Comparison of ENCODE assay signal across 8 cellular contexts in the genomic region with DNA sequence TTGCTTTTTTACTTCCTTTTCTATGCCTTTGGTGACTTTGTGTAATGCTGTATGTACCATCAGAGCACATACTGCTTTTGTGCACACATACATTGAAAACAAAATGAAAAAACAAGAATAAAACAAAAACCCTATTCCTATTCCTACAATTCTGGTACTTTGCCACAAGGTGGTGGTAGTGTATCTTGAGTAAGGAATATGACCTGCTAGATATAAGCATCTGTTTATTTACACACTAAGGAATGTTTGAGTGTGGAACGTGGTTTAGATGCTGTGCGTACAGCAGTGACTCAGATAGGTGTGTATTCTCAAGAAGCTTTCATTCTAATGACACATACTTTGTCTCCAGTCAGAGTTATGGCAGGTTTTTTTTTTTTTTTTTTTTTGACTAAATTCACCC.
DNase-seq lines count a peak whose midpoint lies in the region; ATAC-seq, FAIRE-seq and TF ChIP-seq lines count a peak whose summit lies in the region.

No MANE protein-coding gene starts in this region.

- H3K27ac Mint-ChIP-seq in activated CD8-positive, alpha-beta T cell treated with anti-CD3 and anti-CD28 coated beads for 36 hours: no peak overlapping the region
- no peak overlapping the region for H3K27ac Mint-ChIP-seq in activated CD8-positive, alpha-beta T cell treated with anti-CD3 and anti-CD28 coated beads, Interleukin-2, amount 10 ng/mL, durations not matched to agents 7 days and 5 days

- H3K9ac ChIP-seq in H1 (replicated peaks in 1 of 4; ENCODE audit: extremely low read depth in 1 of 4, low read depth in 3 of 4, low read length in 3 of 4): no peak overlapping the region

- peak; percentile 16 for DNase-seq in activated CD8-positive, alpha-beta T cell treated with anti-CD3 and anti-CD28 coated beads for 36 hours
- no peak for DNase-seq in activated CD8-positive, alpha-beta T cell treated with anti-CD3 and anti-CD28 coated beads, Interleukin-2, amount 10 ng/mL, durations not matched to agents 7 days and 5 days
- DNase-seq in NCI-H226: peak; percentile 61
- DNase-seq in H1 (ENCODE audit: low read depth in 1 of 2, low spot score in 2 of 2): no peak
- DNase-seq in small intestine: peak; percentile 74
- DNase-seq in pons (ENCODE audit: low spot score): no peak
- no peak for DNase-seq in NCI-H1105 (lab: John Stamatoyannopoulos, UW)

- H3K9me3 Mint-ChIP-seq in activated CD8-positive, alpha-beta T cell treated with anti-CD3 and anti-CD28 coated beads for 36 hours: peaks cover 2% of the 10 kb centered on the region
- no peaks in the 10 kb centered on the region for H3K9me3 Mint-ChIP-seq in activated CD8-positive, alpha-beta T cell treated with anti-CD3 and anti-CD28 coated beads, Interleukin-2, amount 10 ng/mL, durations not matched to agents 7 days and 5 days (ENCODE audit: insufficient read depth)

- no peak for TF ChIP-seq POLR2A in H1 (IDR thresholded peaks at IDR 0.05; ENCODE audit: control extremely low read depth in 1 of 2, low read depth in 2 of 2, low read length in 2 of 2)

- no peak overlapping the region for H4K91ac ChIP-seq in H1 (replicated peaks; ENCODE audit: insufficient read length, low read length)

- no peak overlapping the region for H2AFZ ChIP-seq in H1 (ENCODE audit: low read length)

- no peak overlapping the region for H2BK15ac ChIP-seq in H1 (ENCODE audit: low read length)

- no peaks in the 10 kb centered on the region for H3K27me3 Mint-ChIP-seq in activated CD8-positive, alpha-beta T cell treated with anti-CD3 and anti-CD28 coated beads for 36 hours
- no peaks in the 10 kb centered on the region for H3K27me3 Mint-ChIP-seq in activated CD8-positive, alpha-beta T cell treated with anti-CD3 and anti-CD28 coated beads, Interleukin-2, amount 10 ng/mL, durations not matched to agents 7 days and 5 days (ENCODE audit: low read depth)

- ATAC-seq in activated CD8-positive, alpha-beta T cell treated with anti-CD3 and anti-CD28 coated beads for 36 hours: peak; percentile 87
- ATAC-seq in activated CD8-positive, alpha-beta T cell treated with anti-CD3 and anti-CD28 coated beads, Interleukin-2, amount 10 ng/mL, durations not matched to agents 7 days and 5 days: no peak
- no peak for ATAC-seq in HG03039 (IDR thresholded peaks at IDR 0.05; ENCODE audit: unreplicated experiment)

- no peaks in the 10 kb centered on the region for H3K36me3 Mint-ChIP-seq in activated CD8-positive, alpha-beta T cell treated with anti-CD3 and anti-CD28 coated beads for 36 hours (ENCODE audit: low read depth)
- no peaks in the 10 kb centered on the region for H3K36me3 Mint-ChIP-seq in activated CD8-positive, alpha-beta T cell treated with anti-CD3 and anti-CD28 coated beads, Interleukin-2, amount 10 ng/mL, durations not matched to agents 7 days and 5 days (ENCODE audit: low read depth)

- H3K79me2 ChIP-seq in H1 (ENCODE audit: control insufficient read depth in 1 of 2, insufficient read depth in 2 of 2, low read length in 2 of 2): no peaks in the 10 kb centered on the region

- no peaks in the 10 kb centered on the region for H3K79me1 ChIP-seq in H1 (ENCODE audit: low read depth, low read length)

- no peak overlapping the region for H3K23ac ChIP-seq in H1 (ENCODE audit: insufficient read length)

- intact Hi-C loops in activated CD8-positive, alpha-beta T cell treated with anti-CD3 and anti-CD28 coated beads for 36 hours (cut with micrococcal nuclease): loop anchor here (2.0 to 5.0 kb wide), 2 partner anchors 63 to 897 kb away; a partner anchor contains a TSS

- no peak overlapping the region for H3K4ac ChIP-seq in H1 (replicated peaks; ENCODE audit: insufficient read length, low read depth, low read length)

- H3K4me2 ChIP-seq in H1 (ENCODE audit: insufficient read depth in 1 of 2, low read depth in 2 of 2, low read length in 2 of 2): no peak overlapping the region

- no peak overlapping the region for H3K56ac ChIP-seq in H1 (replicated peaks; ENCODE audit: insufficient read length, low read depth, low read length)

- H3K4me1 Mint-ChIP-seq in activated CD8-positive, alpha-beta T cell treated with anti-CD3 and anti-CD28 coated beads for 36 hours (ENCODE audit: low read depth): peaks cover 3% of the 10 kb centered on the region
- no peaks in the 10 kb centered on the region for H3K4me1 Mint-ChIP-seq in activated CD8-positive, alpha-beta T cell treated with anti-CD3 and anti-CD28 coated beads, Interleukin-2, amount 10 ng/mL, durations not matched to agents 7 days and 5 days (ENCODE audit: low read depth)

- no peaks in the 10 kb centered on the region for H3K36me3 ChIP-seq in H1 (ENCODE audit: control insufficient read depth in 2 of 4, insufficient read depth in 4 of 4, low read length in 3 of 4)
- H3K36me3 ChIP-seq in small intestine (ENCODE audit: control insufficient read depth in 2 of 2, insufficient read depth in 2 of 2, low read length in 2 of 2): no peaks in the 10 kb centered on the region

- H2BK12ac ChIP-seq in H1 (ENCODE audit: low read depth, low read length): no peak overlapping the region

- H3K4me3 ChIP-seq in H1 (ENCODE audit: extremely low read depth in 1 of 4, insufficient read depth in 2 of 4, low read depth in 3 of 4, low read length in 4 of 4): no peak overlapping the region
- no peak overlapping the region for H3K4me3 ChIP-seq in small intestine (ENCODE audit: low read depth in 1 of 2, low read length in 2 of 2)

- no peak overlapping the region for H2BK5ac ChIP-seq in H1 (ENCODE audit: low read depth, low read length)

- H4K8ac ChIP-seq in H1 (ENCODE audit: extremely low read depth, insufficient read depth, low read length): no peak overlapping the region

- H3K9me3 ChIP-seq in H1 (ENCODE audit: insufficient read depth in 2 of 2, low read depth in 1 of 2, low read length in 1 of 2) (no peaks in the 10 kb centered on the region), small intestine (ENCODE audit: control insufficient read depth, low read depth) (no peaks in the 10 kb centered on the region)

- POLR2A ChIA-PET in activated CD8-positive, alpha-beta T cell treated with anti-CD3 and anti-CD28 coated beads for 36 hours (lab: Charles Lee): interaction anchor here (1.6 kb wide), 1 partner anchor 65 kb away, joined by 5 read pairs; no protein-coding TSS in a partner anchor
- POLR2A ChIA-PET in activated CD8-positive, alpha-beta T cell treated with anti-CD3 and anti-CD28 coated beads, Interleukin-2, amount 10 ng/mL, durations not matched to agents 7 days and 5 days (lab: Charles Lee): no interaction called here
- POLR2A ChIA-PET in H1 (lab: Charles Lee; ENCODE audit: partially characterized antibody): no interaction called here

- H2BK20ac ChIP-seq in H1 (ENCODE audit: low read length): no peak overlapping the region

- H3K4me1 ChIP-seq in H1 (replicated peaks in 1 of 4; ENCODE audit: control insufficient read depth in 3 of 4, insufficient read depth in 4 of 4, low read length in 3 of 4) (peaks cover 0 to 3% (median 0%) of the 10 kb centered on the region in 4 experiments; a peak in 1 of 7 replicates), small intestine (ENCODE audit: control insufficient read depth in 2 of 2, insufficient read depth in 1 of 2, low read depth in 1 of 2, low read length in 1 of 2) (no peaks in the 10 kb centered on the region)

- H3K27me3 ChIP-seq in H1 (replicated peaks in 1 of 4; ENCODE audit: control insufficient read depth in 3 of 4, extremely low read depth in 1 of 4, insufficient read depth in 3 of 4, low read length in 3 of 4) (no peaks in the 10 kb centered on the region), small intestine (ENCODE audit: control insufficient read depth in 2 of 2, insufficient read depth in 2 of 2, low read length in 2 of 2) (no peaks in the 10 kb centered on the region)

- H4K5ac ChIP-seq in H1 (ENCODE audit: insufficient read length, low read depth, low read length): no peak overlapping the region

- TF ChIP-seq CTCF in activated CD8-positive, alpha-beta T cell treated with anti-CD3 and anti-CD28 coated beads for 36 hours (IDR thresholded peaks at IDR 0.05): peak; percentile 69
- TF ChIP-seq CTCF in H1 (IDR thresholded peaks at IDR 0.05; ENCODE audit: control extremely low read depth in 1 of 3, insufficient read depth in 1 of 3, low read depth in 1 of 3, low read length in 3 of 3): peak in 2 of 3 experiments; percentile 33 to 64; a peak in 2 of 4 replicates

- H3K27ac ChIP-seq in H1 (ENCODE audit: low read depth, low read length) (no peak overlapping the region), small intestine (ENCODE audit: low read depth in 1 of 2, low read length in 1 of 2) (no peak overlapping the region)

- no peaks in the 10 kb centered on the region for H3K23me2 ChIP-seq in H1 (ENCODE audit: low read depth, low read length)

- TF ChIP-seq EP300 in H1 (IDR thresholded peaks at IDR 0.05; ENCODE audit: borderline replicate concordance in 1 of 2, low read depth in 2 of 2, low read length in 2 of 2): no peak

- no peak overlapping the region for H3K4me3 Mint-ChIP-seq in activated CD8-positive, alpha-beta T cell treated with anti-CD3 and anti-CD28 coated beads for 36 hours
- H3K4me3 Mint-ChIP-seq in activated CD8-positive, alpha-beta T cell treated with anti-CD3 and anti-CD28 coated beads, Interleukin-2, amount 10 ng/mL, durations not matched to agents 7 days and 5 days: no peak overlapping the region

- H4K20me1 ChIP-seq in H1 (replicated peaks in 1 of 2; ENCODE audit: control insufficient read depth in 1 of 2, insufficient read depth in 2 of 2, low read length in 2 of 2): peaks cover 0 to 2% of the 10 kb centered on the region in 2 experiments

- H2AK5ac ChIP-seq in H1 (ENCODE audit: low read depth, low read length): no peak overlapping the region

- H3K18ac ChIP-seq in H1 (ENCODE audit: extremely low read depth, low read length): no peak overlapping the region

- H3K14ac ChIP-seq in H1 (ENCODE audit: insufficient read length): no peak overlapping the region

- CTCF ChIA-PET in activated CD8-positive, alpha-beta T cell treated with anti-CD3 and anti-CD28 coated beads for 36 hours (lab: Charles Lee): interaction anchor here (0.7 to 2.1 kb wide), 9 partner anchors 9 to 1821 kb away, joined by 3 to 19 read pairs (median 4); no protein-coding TSS in a partner anchor
- CTCF ChIA-PET in activated CD8-positive, alpha-beta T cell treated with anti-CD3 and anti-CD28 coated beads, Interleukin-2, amount 10 ng/mL, durations not matched to agents 7 days and 5 days (lab: Charles Lee): interaction anchor here (0.9 to 2.6 kb wide), 8 partner anchors 9 to 896 kb away, joined by 3 to 22 read pairs (median 4); a partner anchor contains a TSS
- CTCF ChIA-PET in H1 (lab: Charles Lee; ENCODE audit: partially characterized antibody): interaction anchor here (0.6 to 2.5 kb wide), 35 partner anchors 8 to 1400 kb away, joined by 3 to 20 read pairs (median 3); no protein-coding TSS in a partner anchor

- peak; percentile 69 for FAIRE-seq in H1 (lab: Jason Lieb, UNC)
- FAIRE-seq in small intestine (lab: Jason Lieb, UNC): no peak

- H2BK120ac ChIP-seq in H1 (replicated peaks; ENCODE audit: low read depth, low read length): no peak overlapping the region

- peak; percentile 76 to 80 for TF ChIP-seq RAD21 in H1 (IDR thresholded peaks at IDR 0.05 in 1 of 2, conservative IDR thresholded peaks at IDR 0.05 in 1 of 2; ENCODE audit: low read depth in 2 of 2, low read length in 2 of 2)

- 64% methylated on average over 2 of the region's 2 CpGs; no CpG with 5 or more reads in 1 of the 2 experiments for WGBS in H1 (ENCODE audit: extremely low coverage in 1 of 2, insufficient coverage in 1 of 2, insufficient read length in 1 of 2, insufficient replicate concordance in 2 of 2, low coverage in 1 of 2, low lambda C conversion rate in 2 of 2, missing lambda C conversion rate in 1 of 2), 2 experiments
- WGBS in small intestine, 3 donors: 10 to 39% (median 10%) methylated on average over 2 of the region's 2 CpGs

Comparison
In these comparisons a context has a peak if more than half of its experiments do, and no peak if none do; other contexts are left out.
1. DNase-seq: peak in activated CD8-positive, alpha-beta T cell treated with anti-CD3 and anti-CD28 coated beads for 36 hours (single experiment), NCI-H226 (single experiment) and small intestine (single experiment); none in activated CD8-positive, alpha-beta T cell treated with anti-CD3 and anti-CD28 coated beads, Interleukin-2, amount 10 ng/mL, durations not matched to agents 7 days and 5 days (single experiment), H1 (0 of 2), pons (single experiment) and NCI-H1105 (single experiment).